In the genomic region with DNA sequence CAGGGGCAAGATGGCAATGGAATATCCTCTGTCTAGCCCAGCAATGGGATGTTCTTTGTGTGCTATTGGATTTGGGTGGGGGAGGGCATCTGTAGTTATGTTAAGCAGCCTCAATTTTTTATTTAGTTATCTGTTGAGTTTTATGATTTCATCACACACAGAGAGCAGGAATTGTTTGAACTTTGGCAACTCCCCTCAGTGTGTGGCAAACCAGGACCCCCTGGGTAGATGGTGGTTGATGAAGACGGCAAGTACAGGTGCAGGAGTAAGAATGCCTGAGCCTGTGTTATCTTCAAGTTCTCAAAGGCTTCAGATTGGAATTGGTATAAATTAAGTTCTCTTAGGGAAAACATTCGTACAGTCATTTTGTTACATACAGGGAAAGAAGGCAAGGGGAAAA, we compare ENCODE assay signal across 22 cellular contexts.
A peak's percentile ranks its signal among the peaks of the same experiment; 100 is the strongest.
DNase-seq lines count a peak whose midpoint lies in the region; ATAC-seq and TF ChIP-seq lines count a peak whose summit lies in the region.
"Had no signal": no experiment of that assay in that cellular context is flagged by ENCODE, and none has a peak within 500 bp of the region (broad histone marks: within the 10 kb centered on the region; RNA-seq: fewer than 3 reads in every experiment).

No MANE protein-coding gene starts in this region.

- H3K9me3 ChIP-seq in CD8-positive, alpha-beta T cell (ENCODE audit: low read length), result no peaks in the 10 kb centered on the region
- H3K9me3 ChIP-seq: MG63 had no signal

- CTCF ChIA-PET in CD8-positive, alpha-beta T cell (lab: Charles Lee), result no interaction called here
- CTCF ChIA-PET in WTC11 (lab: Charles Lee), result interaction anchor here (1.6 kb wide), 1 partner anchor 129 kb away, joined by 4 read pairs; no protein-coding TSS in a partner anchor

- POLR2A ChIA-PET in CD8-positive, alpha-beta T cell (lab: Charles Lee), result interaction anchor here (1.2 kb wide), 1 partner anchor 12 kb away, joined by 3 read pairs; no protein-coding TSS in a partner anchor
- POLR2A ChIA-PET in WTC11 (lab: Charles Lee), result no interaction called here

- no peak for ATAC-seq in CD8-positive, alpha-beta T cell
- ATAC-seq in WTC11 (no peak), GM18505 (IDR thresholded peaks at IDR 0.05; ENCODE audit: unreplicated experiment) (no peak), GM18498 (IDR thresholded peaks at IDR 0.05; ENCODE audit: unreplicated experiment) (no peak), HG03039 (IDR thresholded peaks at IDR 0.05; ENCODE audit: unreplicated experiment) (no peak)
- ATAC-seq in natural killer cell treated with Interleukin-12 subunit alpha and Interleukin-12 subunit beta and Interleukin-15 and Interleukin-18, amount 100 ng/mL, for 72 hours, result no peak
- ATAC-seq: HepG2 had no signal

- intact Hi-C loops in CD8-positive, alpha-beta T cell (cut with DNase I, micrococcal nuclease), result no loop called here

- H3K4me3 Mint-ChIP-seq in CD8-positive, alpha-beta T cell, result peak overlapping the region; percentile 76
- no peak overlapping the region for H3K4me3 Mint-ChIP-seq in WTC11
- H3K4me3 Mint-ChIP-seq in natural killer cell treated with Interleukin-12 subunit alpha and Interleukin-12 subunit beta and Interleukin-15 and Interleukin-18, amount 100 ng/mL, for 72 hours, result peak overlapping the region; percentile 9
- H3K4me3 Mint-ChIP-seq: activated CD4-positive, alpha-beta T cell treated with anti-CD3 and anti-CD28 coated beads, Interleukin-2, amount 10 ng/mL, durations not matched to agents 24 days and 14 days; activated naive CD4-positive, alpha-beta T cell treated with anti-CD3 and anti-CD28 coated beads, Interleukin-2, amount 10 ng/mL, durations not matched to agents 7 days and 5 days; dendritic cell treated with granulocyte-macrophage colony-stimulating factor and Interleukin-4, amounts not matched to agents 40 ng/mL and 50 ng/mL, for 4 days; H9 had no signal

- no peak for TF ChIP-seq POLR2A in GM18505 (IDR thresholded peaks at IDR 0.05; ENCODE audit: borderline replicate concordance, extremely low read depth, insufficient read depth, insufficient read length)

- H3K36me3 Mint-ChIP-seq in CD8-positive, alpha-beta T cell, result peaks cover 32% of the 10 kb centered on the region
- H3K36me3 Mint-ChIP-seq in WTC11, result 0 out of 2 replicates have a peak, but pooled peaks cover 3% of the 10 kb centered on the region
- H3K36me3 Mint-ChIP-seq in natural killer cell treated with Interleukin-12 subunit alpha and Interleukin-12 subunit beta and Interleukin-15 and Interleukin-18, amount 100 ng/mL, for 72 hours, result peaks cover 9% of the 10 kb centered on the region

- H3K27ac ChIP-seq in CD8-positive, alpha-beta T cell (ENCODE audit: low read depth, low read length), result peak overlapping the region; percentile 48
- H3K27ac ChIP-seq: hepatocyte had no signal

- H3K4me3 ChIP-seq in CD8-positive, alpha-beta T cell (ENCODE audit: low read depth, low read length), result no peak overlapping the region
- H3K4me3 ChIP-seq in Jurkat, Clone E6-1 (ENCODE audit: low read length), result no peak overlapping the region
- H3K4me3 ChIP-seq: hepatocyte, MG63 had no signal

- H3K9me3 Mint-ChIP-seq in CD8-positive, alpha-beta T cell, result peaks cover 3% of the 10 kb centered on the region
- peaks cover 7% of the 10 kb centered on the region for H3K9me3 Mint-ChIP-seq in WTC11
- H3K9me3 Mint-ChIP-seq in natural killer cell treated with Interleukin-12 subunit alpha and Interleukin-12 subunit beta and Interleukin-15 and Interleukin-18, amount 100 ng/mL, for 72 hours, result no peaks in the 10 kb centered on the region
- H3K9me3 Mint-ChIP-seq: dendritic cell treated with granulocyte-macrophage colony-stimulating factor and Interleukin-4, amounts not matched to agents 40 ng/mL and 50 ng/mL, for 4 days had no signal

- H3K4me1 ChIP-seq in CD8-positive, alpha-beta T cell (ENCODE audit: insufficient read depth, low read length), result peaks cover 32% of the 10 kb centered on the region

- peaks cover 41% of the 10 kb centered on the region for H3K4me1 Mint-ChIP-seq in CD8-positive, alpha-beta T cell (ENCODE audit: low read depth)
- peaks cover 23% of the 10 kb centered on the region for H3K4me1 Mint-ChIP-seq in WTC11
- peaks cover 32 to 41% of the 10 kb centered on the region in 2 donors for H3K4me1 Mint-ChIP-seq in natural killer cell treated with Interleukin-12 subunit alpha and Interleukin-12 subunit beta and Interleukin-15 and Interleukin-18, amount 100 ng/mL, for 72 hours (ENCODE audit: low read depth in 2 of 2)

- TF ChIP-seq CTCF in CD8-positive, alpha-beta T cell (IDR thresholded peaks at IDR 0.05), result no peak
- no peak for TF ChIP-seq CTCF in WTC11 (IDR thresholded peaks at IDR 0.05)

- peaks cover 3% of the 10 kb centered on the region for H3K36me3 ChIP-seq in CD8-positive, alpha-beta T cell (ENCODE audit: insufficient read depth, low read length)
- H3K36me3 ChIP-seq: MG63 had no signal

- DNase-seq in CD8-positive, alpha-beta T cell, result no peak
- DNase-seq in Jurkat, Clone E6-1 (ENCODE audit: low read depth, low spot score), result peak; percentile 47
- DNase-seq in WTC11 (ENCODE audit: low spot score), result no peak
- no peak for DNase-seq in natural killer cell treated with Interleukin-12 subunit alpha and Interleukin-12 subunit beta and Interleukin-15 and Interleukin-18, amount 100 ng/mL, for 72 hours (ENCODE audit: low spot score)
- no peak for DNase-seq in pons (ENCODE audit: low spot score)
- DNase-seq: activated CD4-positive, alpha-beta T cell treated with anti-CD3 and anti-CD28 coated beads, Interleukin-2, amount 10 ng/mL, durations not matched to agents 24 days and 14 days; activated CD8-positive, alpha-beta memory T cell treated with anti-CD3 and anti-CD28 coated beads, Interleukin-2, amount 50 U/mL, for 4 hours; activated naive CD4-positive, alpha-beta T cell treated with anti-CD3 and anti-CD28 coated beads, Interleukin-2, amount 10 ng/mL, durations not matched to agents 7 days and 5 days; GDM1; H9; kidney; MG63; NCI-H510A; stimulated activated CD4-positive, alpha-beta T cell treated with anti-CD3 and anti-CD28 coated beads, Interleukin-1b, Interleukin-23, amount 100 ng/mL, for 48 hours; SW 1271 had no signal

- H3K27me3 Mint-ChIP-seq in CD8-positive, alpha-beta T cell (ENCODE audit: low read depth), result no peaks in the 10 kb centered on the region
- H3K27me3 Mint-ChIP-seq in WTC11 (ENCODE audit: low read depth), result no peaks in the 10 kb centered on the region
- no peaks in the 10 kb centered on the region for H3K27me3 Mint-ChIP-seq in natural killer cell treated with Interleukin-12 subunit alpha and Interleukin-12 subunit beta and Interleukin-15 and Interleukin-18, amount 100 ng/mL, for 72 hours
- H3K27me3 Mint-ChIP-seq: activated CD4-positive, alpha-beta T cell treated with anti-CD3 and anti-CD28 coated beads, Interleukin-2, amount 10 ng/mL, durations not matched to agents 24 days and 14 days; activated naive CD4-positive, alpha-beta T cell treated with anti-CD3 and anti-CD28 coated beads, Interleukin-2, amount 10 ng/mL, durations not matched to agents 7 days and 5 days; dendritic cell treated with granulocyte-macrophage colony-stimulating factor and Interleukin-4, amounts not matched to agents 40 ng/mL and 50 ng/mL, for 4 days; progenitor cell of endocrine pancreas had no signal

- H3K27ac Mint-ChIP-seq in CD8-positive, alpha-beta T cell, result peak overlapping the region; percentile 96
- peak overlapping the region; percentile 85; the same call in 1 of the 2 replicates for H3K27ac Mint-ChIP-seq in WTC11
- H3K27ac Mint-ChIP-seq in natural killer cell treated with Interleukin-12 subunit alpha and Interleukin-12 subunit beta and Interleukin-15 and Interleukin-18, amount 100 ng/mL, for 72 hours, result peak overlapping the region; percentile 84 to 94
- H3K27ac Mint-ChIP-seq: activated CD4-positive, alpha-beta T cell treated with anti-CD3 and anti-CD28 coated beads, Interleukin-2, amount 10 ng/mL, durations not matched to agents 24 days and 14 days; activated naive CD4-positive, alpha-beta T cell treated with anti-CD3 and anti-CD28 coated beads, Interleukin-2, amount 10 ng/mL, durations not matched to agents 7 days and 5 days; dendritic cell treated with granulocyte-macrophage colony-stimulating factor and Interleukin-4, amounts not matched to agents 40 ng/mL and 50 ng/mL, for 4 days; progenitor cell of endocrine pancreas had no signal

- H3K27me3 ChIP-seq in CD8-positive, alpha-beta T cell (ENCODE audit: insufficient read depth, low read length), result no peaks in the 10 kb centered on the region
- H3K27me3 ChIP-seq: hepatocyte, MG63 had no signal

TF ChIP-seq in WTC11, 78 proteins besides CTCF, POLR2A, EP300 and RAD21:
- TF ChIP-seq, protein P1, sequence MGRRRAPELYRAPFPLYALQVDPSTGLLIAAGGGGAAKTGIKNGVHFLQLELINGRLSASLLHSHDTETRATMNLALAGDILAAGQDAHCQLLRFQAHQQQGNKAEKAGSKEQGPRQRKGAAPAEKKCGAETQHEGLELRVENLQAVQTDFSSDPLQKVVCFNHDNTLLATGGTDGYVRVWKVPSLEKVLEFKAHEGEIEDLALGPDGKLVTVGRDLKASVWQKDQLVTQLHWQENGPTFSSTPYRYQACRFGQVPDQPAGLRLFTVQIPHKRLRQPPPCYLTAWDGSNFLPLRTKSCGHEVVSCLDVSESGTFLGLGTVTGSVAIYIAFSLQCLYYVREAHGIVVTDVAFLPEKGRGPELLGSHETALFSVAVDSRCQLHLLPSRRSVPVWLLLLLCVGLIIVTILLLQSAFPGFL (CRISPR knock-in tag; IDR thresholded peaks at IDR 0.05; ENCODE audit: borderline replicate concordance), result no peak
- TF ChIP-seq SOX15 (CRISPR knock-in tag; IDR thresholded peaks at IDR 0.05) (no peak), ATF1 (CRISPR knock-in tag; IDR thresholded peaks at IDR 0.05) (no peak), RORB (CRISPR knock-in tag; IDR thresholded peaks at IDR 0.05) (no peak), GABPB1 (CRISPR knock-in tag; IDR thresholded peaks at IDR 0.05) (no peak), NR2C2 (CRISPR knock-in tag; IDR thresholded peaks at IDR 0.05) (no peak), ZNF121 (CRISPR knock-in tag; IDR thresholded peaks at IDR 0.05) (no peak), ELF4 (CRISPR knock-in tag; IDR thresholded peaks at IDR 0.05; ENCODE audit: low read depth) (no peak), CREM (CRISPR knock-in tag; IDR thresholded peaks at IDR 0.05) (no peak)
